ENCODE assay signal across 16 cellular contexts in genomic region chr12:12520278-12520677, GRCh38. TPM values are rescaled to one million over a fixed set of nuclear protein-coding genes. Genes with fewer than 3 reads are reported as not detected.
DNase-seq lines count a peak whose midpoint lies in the region; ATAC-seq, FAIRE-seq and TF ChIP-seq lines count a peak whose summit lies in the region.
"Had no signal": no experiment of that assay in that cellular context is flagged by ENCODE, and none has a peak within 500 bp of the region (broad histone marks: within the 10 kb centered on the region; RNA-seq: fewer than 3 reads in every experiment).

No MANE protein-coding gene starts in this region.

- H3K9me3 ChIP-seq in psoas muscle: no peaks in the 10 kb centered on the region

- peak overlapping the region; percentile 24 for H3K4me3 ChIP-seq in psoas muscle

- peaks cover 62% of the 10 kb centered on the region for H3K4me1 ChIP-seq in psoas muscle

- peak overlapping the region; percentile 77 for H3K27ac ChIP-seq in angular gyrus (ENCODE audit: low read depth, low read length)
- H3K27ac ChIP-seq in psoas muscle: peak overlapping the region; percentile 64

- ATAC-seq in psoas muscle (no peak), HG03280 (IDR thresholded peaks at IDR 0.05; ENCODE audit: unreplicated experiment) (no peak), GM19351 (IDR thresholded peaks at IDR 0.05; ENCODE audit: unreplicated experiment) (no peak)

- DNase-seq in frontal cortex (ENCODE audit: low spot score in 2 of 2) (no peak), psoas muscle (no peak), NCI-H526 (lab: John Stamatoyannopoulos, UW) (no peak), NCI-H82 treated with DMSO at 0.1 percent for 48 hours (lab: John Stamatoyannopoulos, UW; ENCODE audit: unreplicated experiment) (no peak)
- DNase-seq: CD4-positive, alpha-beta memory T cell; DMS79; H7; NCI-H1417 treated with DMSO at 0.1 percent for 48 hours; NCI-H2081 treated with DMSO at 0.1 percent for 48 hours; NCI-H226; NCI-H526 treated with DMSO at 0.1 percent for 48 hours had no signal

- no peaks in the 10 kb centered on the region for H3K27me3 ChIP-seq in psoas muscle (ENCODE audit: insufficient read depth in 3 of 3, low read length in 2 of 3)

- TF ChIP-seq CTCF in psoas muscle (IDR thresholded peaks at IDR 0.05): no peak

- H3K36me3 ChIP-seq in psoas muscle (ENCODE audit: insufficient read depth in 1 of 2, low read depth in 1 of 2): peaks cover 0 to 15% of the 10 kb centered on the region in 2 donors

- FAIRE-seq in G401.6 (lab: Jason Lieb, UNC): peak; percentile 66
- peak; percentile 50 for FAIRE-seq in frontal cortex (lab: Jason Lieb, UNC)
- FAIRE-seq: RCC 7860 had no signal

- intact Hi-C loops in psoas muscle (cut with DNase I): loop anchor here in 1 of 2 donors (5.0 kb wide), 1 partner anchor 42 kb away; the partner anchor contains the start of gene DUSP16

RNA-seq across cellular contexts. Expression of gene DUSP16, which starts 42.4 kb away (rescaled TPM):
- total RNA-seq in frontal cortex (9.8 TPM), psoas muscle (10 to 100 TPM; 14.2 to 23.8 (median 19.7) TPM)
- 1 to 10 TPM; 3.3 to 8.4 (median 4.5) TPM for polyA plus RNA-seq in psoas muscle
